16 cellular contexts compared by ENCODE assay signal in the genomic region with DNA sequence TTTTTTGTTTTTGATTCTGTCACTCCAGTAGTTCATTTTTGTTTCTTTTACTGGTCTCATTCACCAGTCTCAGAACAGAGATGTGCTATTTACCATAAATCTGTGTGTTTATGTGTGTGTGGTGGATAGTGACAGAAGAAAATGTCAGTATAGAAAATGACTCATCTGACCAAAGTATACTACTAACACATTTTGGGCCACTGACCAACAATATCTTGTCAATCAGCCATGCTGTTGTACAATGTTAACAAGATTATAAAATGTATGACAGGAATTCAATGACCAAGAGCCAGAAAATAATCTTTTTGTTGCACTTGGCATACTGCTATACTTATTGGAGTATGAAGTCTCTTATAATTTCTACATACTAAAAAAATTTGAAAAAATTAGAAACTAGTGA.
DNase-seq lines count a peak whose midpoint lies in the region; ATAC-seq, FAIRE-seq and TF ChIP-seq lines count a peak whose summit lies in the region.
"Had no signal": no experiment of that assay in that cellular context is flagged by ENCODE, and none has a peak within 500 bp of the region (broad histone marks: within the 10 kb centered on the region; RNA-seq: fewer than 3 reads in every experiment).

No MANE protein-coding gene starts in this region.

- intact Hi-C loops in HepG2 (cut with micrococcal nuclease; ENCODE audit: unreplicated experiment) = no loop called here

- no peaks in the 10 kb centered on the region for H4K20me1 ChIP-seq in HepG2 (ENCODE audit: insufficient read depth, low read length)

- no peak for FAIRE-seq in HepG2 (lab: Jason Lieb, UNC)
- FAIRE-seq: H54 had no signal

- H3K4me1 ChIP-seq in HepG2 (ENCODE audit: insufficient read depth, low read length) = no peaks in the 10 kb centered on the region

- peaks cover 58% of the 10 kb centered on the region for H3K9me3 ChIP-seq in HepG2 (ENCODE audit: low read length)

- no peaks in the 10 kb centered on the region for H3K79me2 ChIP-seq in HepG2 (ENCODE audit: insufficient read depth, low read length)

- CTCF ChIA-PET in HepG2 (lab: Yijun Ruan, JAX; ENCODE audit: low intra/inter-chr PET ratio, low total read pairs) = no interaction called here

- H3K9ac ChIP-seq in HepG2 (ENCODE audit: insufficient read depth, low read depth, low read length) = no peak overlapping the region

- DNase-seq in LNCaP clone FGC (ENCODE audit: low read depth) (peak; percentile 57), astrocyte of the cerebellum (ENCODE audit: low read depth) (peak; percentile 42), fibroblast of peridontal ligament (ENCODE audit: extremely low read depth) (peak; percentile 86), skeletal muscle cell (ENCODE audit: low read depth) (peak; percentile 64), C1 segment of cervical spinal cord (lab: John Stamatoyannopoulos, UW) (no peak), HepG2 (ENCODE audit: low spot score) (no peak)
- DNase-seq: CD8-positive, alpha-beta T cell; HFFc6; NCI-H1417 treated with DMSO at 0.1 percent for 48 hours; NCI-H1930; NCI-H2171 treated with DMSO at 0.1 percent for 48 hours; NCI-H510A; NCI-H82 had no signal

- POLR2A ChIA-PET in HepG2 (lab: Yijun Ruan, JAX) = no interaction called here

- H2AFZ ChIP-seq in HepG2 (ENCODE audit: low read length) = no peak overlapping the region

- ATAC-seq in HG03097 (IDR thresholded peaks at IDR 0.05; ENCODE audit: low FRiP score, unreplicated experiment) = no peak
- ATAC-seq in HepG2 = no peak
- ATAC-seq: CD8-positive, alpha-beta T cell had no signal

- no peak for TF ChIP-seq EP300 in HepG2 (IDR thresholded peaks at IDR 0.05; ENCODE audit: low read depth in 2 of 2, low read length in 2 of 2)
- no peak for TF ChIP-seq EP300 in HepG2 (CRISPR knock-in tag; IDR thresholded peaks at IDR 0.05; ENCODE audit: borderline replicate concordance)

- no peaks in the 10 kb centered on the region for H3K27me3 ChIP-seq in HepG2 (ENCODE audit: control insufficient read depth in 1 of 2, insufficient read depth in 2 of 2, low read length in 2 of 2)

- H3K36me3 ChIP-seq in HepG2 (replicated peaks in 1 of 2; ENCODE audit: control insufficient read depth in 1 of 2, insufficient read depth in 2 of 2, low read length in 2 of 2) = no peaks in the 10 kb centered on the region

- no peak for TF ChIP-seq RAD21 in HepG2 (CRISPR knock-in tag; IDR thresholded peaks at IDR 0.05)

- no TSS peak for BruUV-seq in HepG2 (replicated peaks; lab: Mats Ljungman, UMichigan)

- TF ChIP-seq CTCF in LNCaP clone FGC (IDR thresholded peaks at IDR 0.05; ENCODE audit: control insufficient read depth, extremely low read depth, insufficient read depth) (no peak), astrocyte of the cerebellum (IDR thresholded peaks at IDR 0.05; ENCODE audit: low read depth, low read length, missing control alignments) (no peak), HepG2 (CRISPR knock-in tag; IDR thresholded peaks at IDR 0.05) (no peak)

- H3K4me2 ChIP-seq in HepG2 (ENCODE audit: low read depth, low read length) = no peak overlapping the region

- in situ Hi-C loops in astrocyte of the cerebellum (cut with HindIII; ENCODE audit: low sequenced_read_pairs) (no loop called here), HepG2 (cut with HindIII; ENCODE audit: extremely low pct_ligation_motif_present, low pct_unique_long_range_greater_than_20kb) (no loop called here)

- H3K4me3 ChIP-seq in LNCaP clone FGC (ENCODE audit: low read depth, low read length) (no peak overlapping the region), astrocyte of the cerebellum (ENCODE audit: low read depth, low read length) (no peak overlapping the region), skeletal muscle cell (ENCODE audit: low read depth, low read length) (no peak overlapping the region), HepG2 (replicated peaks in 1 of 3; ENCODE audit: insufficient read depth in 1 of 3, low read depth in 2 of 3, low read length in 3 of 3) (no peak overlapping the region)
- H3K4me3 ChIP-seq: SK-N-MC had no signal

- H3K27ac ChIP-seq in HepG2 (ENCODE audit: extremely low read length, insufficient read depth, low read length) = no peak overlapping the region
- H3K27ac ChIP-seq: SK-N-MC had no signal

- no peak for TF ChIP-seq POLR2A in HepG2 (IDR thresholded peaks at IDR 0.05; ENCODE audit: insufficient read depth in 1 of 2, low read depth in 2 of 2, low read length in 2 of 2)

TF ChIP-seq in HepG2, 621 proteins besides CTCF, POLR2A, EP300 and RAD21 (continues in another document):
- no peak for TF ChIP-seq ZNF619 (CRISPR knock-in tag; IDR thresholded peaks at IDR 0.05)
- TF ChIP-seq, protein P1, sequence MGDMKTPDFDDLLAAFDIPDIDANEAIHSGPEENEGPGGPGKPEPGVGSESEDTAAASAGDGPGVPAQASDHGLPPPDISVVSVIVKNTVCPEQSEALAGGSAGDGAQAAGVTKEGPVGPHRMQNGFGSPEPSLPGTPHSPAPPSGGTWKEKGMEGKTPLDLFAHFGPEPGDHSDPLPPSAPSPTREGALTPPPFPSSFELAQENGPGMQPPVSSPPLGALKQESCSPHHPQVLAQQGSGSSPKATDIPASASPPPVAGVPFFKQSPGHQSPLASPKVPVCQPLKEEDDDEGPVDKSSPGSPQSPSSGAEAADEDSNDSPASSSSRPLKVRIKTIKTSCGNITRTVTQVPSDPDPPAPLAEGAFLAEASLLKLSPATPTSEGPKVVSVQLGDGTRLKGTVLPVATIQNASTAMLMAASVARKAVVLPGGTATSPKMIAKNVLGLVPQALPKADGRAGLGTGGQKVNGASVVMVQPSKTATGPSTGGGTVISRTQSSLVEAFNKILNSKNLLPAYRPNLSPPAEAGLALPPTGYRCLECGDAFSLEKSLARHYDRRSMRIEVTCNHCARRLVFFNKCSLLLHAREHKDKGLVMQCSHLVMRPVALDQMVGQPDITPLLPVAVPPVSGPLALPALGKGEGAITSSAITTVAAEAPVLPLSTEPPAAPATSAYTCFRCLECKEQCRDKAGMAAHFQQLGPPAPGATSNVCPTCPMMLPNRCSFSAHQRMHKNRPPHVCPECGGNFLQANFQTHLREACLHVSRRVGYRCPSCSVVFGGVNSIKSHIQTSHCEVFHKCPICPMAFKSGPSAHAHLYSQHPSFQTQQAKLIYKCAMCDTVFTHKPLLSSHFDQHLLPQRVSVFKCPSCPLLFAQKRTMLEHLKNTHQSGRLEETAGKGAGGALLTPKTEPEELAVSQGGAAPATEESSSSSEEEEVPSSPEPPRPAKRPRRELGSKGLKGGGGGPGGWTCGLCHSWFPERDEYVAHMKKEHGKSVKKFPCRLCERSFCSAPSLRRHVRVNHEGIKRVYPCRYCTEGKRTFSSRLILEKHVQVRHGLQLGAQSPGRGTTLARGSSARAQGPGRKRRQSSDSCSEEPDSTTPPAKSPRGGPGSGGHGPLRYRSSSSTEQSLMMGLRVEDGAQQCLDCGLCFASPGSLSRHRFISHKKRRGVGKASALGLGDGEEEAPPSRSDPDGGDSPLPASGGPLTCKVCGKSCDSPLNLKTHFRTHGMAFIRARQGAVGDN (CRISPR knock-in tag; IDR thresholded peaks at IDR 0.05) = no peak
- TF ChIP-seq ZNF674 (CRISPR knock-in tag; IDR thresholded peaks at IDR 0.05; ENCODE audit: low read depth) = no peak
- no peak for TF ChIP-seq ZNF589 (CRISPR knock-in tag; conservative IDR thresholded peaks at IDR 0.05)
- TF ChIP-seq TOE1 (CRISPR knock-in tag; IDR thresholded peaks at IDR 0.05) = no peak
- TF ChIP-seq, protein P2, sequence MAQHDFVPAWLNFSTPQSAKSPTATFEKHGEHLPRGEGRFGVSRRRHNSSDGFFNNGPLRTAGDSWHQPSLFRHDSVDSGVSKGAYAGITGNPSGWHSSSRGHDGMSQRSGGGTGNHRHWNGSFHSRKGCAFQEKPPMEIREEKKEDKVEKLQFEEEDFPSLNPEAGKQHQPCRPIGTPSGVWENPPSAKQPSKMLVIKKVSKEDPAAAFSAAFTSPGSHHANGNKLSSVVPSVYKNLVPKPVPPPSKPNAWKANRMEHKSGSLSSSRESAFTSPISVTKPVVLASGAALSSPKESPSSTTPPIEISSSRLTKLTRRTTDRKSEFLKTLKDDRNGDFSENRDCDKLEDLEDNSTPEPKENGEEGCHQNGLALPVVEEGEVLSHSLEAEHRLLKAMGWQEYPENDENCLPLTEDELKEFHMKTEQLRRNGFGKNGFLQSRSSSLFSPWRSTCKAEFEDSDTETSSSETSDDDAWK (CRISPR knock-in tag; IDR thresholded peaks at IDR 0.05) = no peak
- TF ChIP-seq NFYB (CRISPR knock-in tag; IDR thresholded peaks at IDR 0.05) = no peak
- TF ChIP-seq NFIB (CRISPR knock-in tag; IDR thresholded peaks at IDR 0.05; ENCODE audit: borderline replicate concordance) = no peak
- TF ChIP-seq HMG20B (CRISPR knock-in tag; conservative IDR thresholded peaks at IDR 0.05) = no peak
- TF ChIP-seq PHF20 (CRISPR knock-in tag; IDR thresholded peaks at IDR 0.05) = no peak
- no peak for TF ChIP-seq DPF2 (CRISPR knock-in tag; IDR thresholded peaks at IDR 0.05; ENCODE audit: borderline replicate concordance, low read depth)

Comparison
In these comparisons a context has a peak if more than half of its experiments do, and no peak if none do; other contexts are left out.
1. DNase-seq: peak in LNCaP clone FGC (single experiment), astrocyte of the cerebellum (single experiment), fibroblast of peridontal ligament (single experiment) and skeletal muscle cell (single experiment); none in C1 segment of cervical spinal cord (0 of 14) and HepG2 (single experiment).